ENCODE assay signal across 13 cellular contexts in the genomic region with DNA sequence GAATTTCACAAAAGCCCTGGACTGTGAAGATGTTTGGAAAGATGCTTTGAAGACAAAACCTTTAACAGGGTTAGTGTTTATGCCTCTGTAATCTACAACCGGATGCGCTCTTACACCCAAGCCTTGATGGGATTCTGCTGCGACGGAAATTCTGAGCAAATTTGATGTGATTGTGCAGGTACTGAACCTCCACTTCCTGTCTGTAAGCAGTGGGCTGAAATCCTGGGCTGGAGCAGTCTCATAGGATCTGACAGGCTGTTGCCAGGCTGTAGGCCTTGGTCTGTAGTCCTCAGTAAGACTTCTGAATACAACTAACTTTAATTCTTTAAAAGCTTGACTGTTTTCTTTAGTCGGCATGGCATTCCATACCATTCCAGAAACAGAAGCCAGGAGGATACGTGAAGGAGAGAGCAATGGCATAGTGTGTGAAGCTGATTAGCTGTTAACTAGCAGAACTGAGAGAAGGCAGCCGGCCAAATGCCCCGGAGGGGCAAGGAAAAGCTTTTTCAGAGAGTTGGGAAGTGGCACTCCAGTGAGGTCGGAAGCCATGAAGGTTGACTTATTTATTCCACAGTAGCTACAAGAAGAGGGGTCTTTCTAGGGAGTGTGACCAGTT.
DNase-seq lines count a peak whose midpoint lies in the region; ATAC-seq and TF ChIP-seq lines count a peak whose summit lies in the region.
"Had no signal": no experiment of that assay in that cellular context is flagged by ENCODE, and none has a peak within 500 bp of the region (broad histone marks: within the 10 kb centered on the region; RNA-seq: fewer than 3 reads in every experiment).

No MANE protein-coding gene starts in this region.

- H2AK5ac ChIP-seq in IMR-90 (ENCODE audit: low read depth, low read length), result peak overlapping the region; percentile 71

- peaks cover 4% of the 10 kb centered on the region; the same call in 1 of the 2 replicates for H3K9me1 ChIP-seq in IMR-90 (ENCODE audit: insufficient read depth, low read length)

- dilution Hi-C loops in IMR-90 (cut with HindIII; ENCODE audit: low sequenced_read_pairs, unreplicated experiment), result no loop called here

- H4K20me1 ChIP-seq in IMR-90 (ENCODE audit: insufficient read depth, low read length), result no peaks in the 10 kb centered on the region
- no peaks in the 10 kb centered on the region for H4K20me1 ChIP-seq in fibroblast of lung (ENCODE audit: control insufficient read depth, extremely low read depth, insufficient read depth, low read length)

- 0 out of 2 replicates have a peak overlapping the region, but pooled peaks have one; percentile 3 for H3K9ac ChIP-seq in IMR-90 (ENCODE audit: low read depth, low read length)
- no peak overlapping the region for H3K9ac ChIP-seq in fibroblast of lung (ENCODE audit: insufficient read depth, low read length)

- CTCF ChIA-PET in IMR-90 (lab: Yijun Ruan, JAX), result interaction anchor here (1.0 kb wide), 1 partner anchor 11 kb away, joined by 4 read pairs; no protein-coding TSS in a partner anchor

- H3K9me3 Mint-ChIP-seq in activated T-cell treated with anti-CD3 and anti-CD28 coated beads, Interleukin-2, amount 50 U/mL, for 24 hours, result peaks cover 7% of the 10 kb centered on the region
- H3K9me3 Mint-ChIP-seq: HFFc6 had no signal

- WGBS in IMR-90 (ENCODE audit: extremely low coverage in 2 of 2, insufficient read length in 1 of 2), 2 experiments, result no CpG with 5 or more reads among the region's 9 CpGs

- H3K27ac Mint-ChIP-seq in activated T-cell treated with anti-CD3 and anti-CD28 coated beads, Interleukin-2, amount 50 U/mL, for 24 hours, result peak overlapping the region; percentile 97
- H3K27ac Mint-ChIP-seq: HFFc6 had no signal

- peak; percentile 43 for DNase-seq in IMR-90
- peak; percentile 61 for DNase-seq in activated T-cell treated with anti-CD3 and anti-CD28 coated beads, Interleukin-2, amount 50 U/mL, for 24 hours
- no peak for DNase-seq in fibroblast of lung (ENCODE audit: low read depth in 2 of 2)
- peak; percentile 72 for DNase-seq in stimulated activated CD4-positive, alpha-beta T cell treated with anti-CD3 and anti-CD28 coated beads, Interleukin-2, amount 100 ng/mL, for 4 hours (ENCODE audit: low read depth)
- DNase-seq in DMS114 treated with DMSO at 0.1 percent for 48 hours (lab: John Stamatoyannopoulos, UW; ENCODE audit: unreplicated experiment), result no peak
- DNase-seq in SHP77 treated with DMSO at 0.1 percent for 48 hours (lab: John Stamatoyannopoulos, UW), result no peak
- DNase-seq: Calu3, HFFc6, Kasumi-1, PC-3 had no signal

- H3K36me3 Mint-ChIP-seq in activated T-cell treated with anti-CD3 and anti-CD28 coated beads, Interleukin-2, amount 50 U/mL, for 24 hours (ENCODE audit: low read depth), result peaks cover 43% of the 10 kb centered on the region

- H2AFZ ChIP-seq in IMR-90 (replicated peaks; ENCODE audit: low read length, poor library complexity) (peak overlapping the region; percentile 90), fibroblast of lung (ENCODE audit: low read length) (peak overlapping the region; percentile 27)

- H3K27me3 Mint-ChIP-seq in activated T-cell treated with anti-CD3 and anti-CD28 coated beads, Interleukin-2, amount 50 U/mL, for 24 hours, result no peaks in the 10 kb centered on the region

- in situ Hi-C loops in IMR-90 (cut with MboI; ENCODE audit: low sequenced_read_pairs), result no loop called here

- H3K79me1 ChIP-seq in IMR-90 (ENCODE audit: low read depth in 1 of 2, low read length in 2 of 2), result peaks cover 0 to 4% of the 10 kb centered on the region in 2 experiments; a peak in 1 of 4 replicates

- no peak overlapping the region for H3K4me3 ChIP-seq in IMR-90 (ENCODE audit: insufficient read depth, low read depth, low read length)
- H3K4me3 ChIP-seq in fibroblast of lung (replicated peaks in 1 of 4; ENCODE audit: control extremely low read depth in 1 of 4, insufficient read depth in 1 of 4, low read depth in 3 of 4, low read length in 4 of 4), result no peak overlapping the region

- H3K36me3 ChIP-seq in IMR-90 (ENCODE audit: control insufficient read depth, insufficient read depth, low read length), result no peaks in the 10 kb centered on the region
- H3K36me3 ChIP-seq in fibroblast of lung (ENCODE audit: control insufficient read depth, insufficient read depth, low read length), result no peaks in the 10 kb centered on the region
- H3K36me3 ChIP-seq: neutrophil had no signal

- peaks cover 26% of the 10 kb centered on the region for H3K4me1 ChIP-seq in IMR-90 (ENCODE audit: control insufficient read depth, insufficient read depth, low read length)
- H3K4me1 ChIP-seq in fibroblast of lung (ENCODE audit: control insufficient read depth, extremely low read depth, insufficient read depth, low read length), result peaks cover 12% of the 10 kb centered on the region

- peak overlapping the region; percentile 79 to 83 for H4K8ac ChIP-seq in IMR-90 (ENCODE audit: low read depth in 2 of 2, low read length in 2 of 2)

- H3K23ac ChIP-seq in IMR-90 (ENCODE audit: low read depth, low read length), result peak overlapping the region; percentile 78

- peak overlapping the region; percentile 81 for H2BK5ac ChIP-seq in IMR-90 (ENCODE audit: low read depth, low read length, poor library complexity, severe bottlenecking)

- H3K14ac ChIP-seq in IMR-90 (replicated peaks; ENCODE audit: low read depth, low read length), result peak overlapping the region; percentile 86

- H3K27ac ChIP-seq in IMR-90 (ENCODE audit: insufficient read depth, low read length) (peak overlapping the region; percentile 25), fibroblast of lung (ENCODE audit: insufficient read depth, low read length) (peak overlapping the region; percentile 3)
- H3K27ac ChIP-seq: neutrophil had no signal

- peaks cover 74% of the 10 kb centered on the region for H3K4me1 Mint-ChIP-seq in activated T-cell treated with anti-CD3 and anti-CD28 coated beads, Interleukin-2, amount 50 U/mL, for 24 hours (ENCODE audit: low read depth)

- H3K9me3 ChIP-seq in IMR-90 (ENCODE audit: control insufficient read depth, insufficient read depth, low read length), result no peaks in the 10 kb centered on the region
- H3K9me3 ChIP-seq in fibroblast of lung (ENCODE audit: control insufficient read depth, insufficient read depth, low read depth, low read length), result no peaks in the 10 kb centered on the region
- H3K9me3 ChIP-seq: neutrophil had no signal

- peak overlapping the region; percentile 93 for H2BK15ac ChIP-seq in IMR-90 (ENCODE audit: low read depth, low read length)

- H3K79me2 ChIP-seq in fibroblast of lung (ENCODE audit: control insufficient read depth, insufficient read depth, low read length), result no peaks in the 10 kb centered on the region

- H3K18ac ChIP-seq in IMR-90 (ENCODE audit: low read depth, low read length), result peak overlapping the region; percentile 75

- TF ChIP-seq CTCF in IMR-90 (conservative IDR thresholded peaks at IDR 0.05; ENCODE audit: low read depth, low read length) (no peak), fibroblast of lung (conservative IDR thresholded peaks at IDR 0.05 in 1 of 2, IDR thresholded peaks at IDR 0.05 in 1 of 2; ENCODE audit: low read depth in 1 of 2, low read length in 2 of 2) (no peak)

- no peak for TF ChIP-seq RAD21 in IMR-90 (IDR thresholded peaks at IDR 0.05; ENCODE audit: low read length)

- peak overlapping the region; percentile 73 for H2BK20ac ChIP-seq in IMR-90 (ENCODE audit: low read depth, low read length)

- POLR2A ChIA-PET in IMR-90 (lab: Charles Lee; ENCODE audit: unreplicated experiment), result interaction anchor here (0.6 kb wide), 1 partner anchor 304 kb away, joined by 3 read pairs; no protein-coding TSS in a partner anchor

- peak overlapping the region; percentile 79; the same call in 1 of the 2 replicates for H3K56ac ChIP-seq in IMR-90 (ENCODE audit: extremely low read depth, insufficient read depth, low read length)

- H3K27me3 ChIP-seq in IMR-90 (ENCODE audit: control insufficient read depth, insufficient read depth, low read length) (no peaks in the 10 kb centered on the region), fibroblast of lung (ENCODE audit: control insufficient read depth, insufficient read depth, low read length) (no peaks in the 10 kb centered on the region)
- H3K27me3 ChIP-seq: neutrophil had no signal

- peak overlapping the region; percentile 56 for H2BK120ac ChIP-seq in IMR-90 (ENCODE audit: low read depth, low read length)

- peak overlapping the region; percentile 95 for H3K4ac ChIP-seq in IMR-90 (ENCODE audit: low read depth, low read length)

- no peak for TF ChIP-seq POLR2A in IMR-90 (IDR thresholded peaks at IDR 0.05; ENCODE audit: low read depth, low read length)

- H3K4me2 ChIP-seq in IMR-90 (ENCODE audit: low read depth, low read length), result 0 out of 2 replicates have a peak overlapping the region, but pooled peaks have one; percentile 51
- H3K4me2 ChIP-seq in fibroblast of lung (ENCODE audit: extremely low read depth, insufficient read depth, low read length), result no peak overlapping the region

- H4K91ac ChIP-seq in IMR-90 (ENCODE audit: insufficient read depth, low read depth, low read length), result peak overlapping the region; percentile 86

- H3K4me3 Mint-ChIP-seq in activated T-cell treated with anti-CD3 and anti-CD28 coated beads, Interleukin-2, amount 50 U/mL, for 24 hours, result peak overlapping the region; percentile 68
- H3K4me3 Mint-ChIP-seq: HFFc6 had no signal

- peak overlapping the region; percentile 63 for H4K5ac ChIP-seq in IMR-90 (ENCODE audit: low read depth, low read length)

- peak overlapping the region; percentile 74 for H2AK9ac ChIP-seq in IMR-90 (replicated peaks; ENCODE audit: low read depth, low read length, poor library complexity)

- intact Hi-C loops in IMR-90 (cut with micrococcal nuclease), result loop anchor here (5.0 kb wide), 1 partner anchor 57 kb away; no protein-coding TSS in a partner anchor

- ATAC-seq in IMR-90 (ENCODE audit: low read depth), result peak; percentile 24
- no peak for ATAC-seq in HG03354 (IDR thresholded peaks at IDR 0.05; ENCODE audit: poor library complexity, severe bottlenecking, unreplicated experiment)
- no peak for ATAC-seq in HG03469 (IDR thresholded peaks at IDR 0.05; ENCODE audit: unreplicated experiment)
- ATAC-seq: PC-3 had no signal

- no TSS peak for BruUV-seq in IMR-90 (replicated peaks; lab: Mats Ljungman, UMichigan)

TF ChIP-seq in IMR-90, 13 proteins besides CTCF, POLR2A, EP300 and RAD21 (continues in another document):
- TF ChIP-seq SMC3 (IDR thresholded peaks at IDR 0.05; ENCODE audit: low read depth, low read length) (no peak), MAFK (IDR thresholded peaks at IDR 0.05; ENCODE audit: low read depth, low read length) (no peak), RFX5 (IDR thresholded peaks at IDR 0.05; ENCODE audit: low read depth, low read length) (no peak), BHLHE40 (IDR thresholded peaks at IDR 0.05; ENCODE audit: low read depth, low read length) (no peak), CHD1 (IDR thresholded peaks at IDR 0.05; ENCODE audit: low read depth, low read length) (no peak), MXI1 (IDR thresholded peaks at IDR 0.05; ENCODE audit: borderline replicate concordance, low read depth, low read length) (no peak), FOS (IDR thresholded peaks at IDR 0.05; ENCODE audit: low read depth, low read length) (no peak)

Comparison
In these comparisons a context has a peak if more than half of its experiments do, and no peak if none do; other contexts are left out.
1. DNase-seq: peak in IMR-90 (single experiment), activated T-cell treated with anti-CD3 and anti-CD28 coated beads, Interleukin-2, amount 50 U/mL, for 24 hours (single experiment) and stimulated activated CD4-positive, alpha-beta T cell treated with anti-CD3 and anti-CD28 coated beads, Interleukin-2, amount 100 ng/mL, for 4 hours (single experiment); none in fibroblast of lung (0 of 2), DMS114 treated with DMSO at 0.1 percent for 48 hours (single experiment) and SHP77 treated with DMSO at 0.1 percent for 48 hours (single experiment).